8 cellular contexts compared by ENCODE assay signal in genomic region chr9:83955985-83956287, GRCh38. TPM values are rescaled to one million over a fixed set of nuclear protein-coding genes. Genes with fewer than 3 reads are reported as not detected.
DNase-seq lines count a peak whose midpoint lies in the region; ATAC-seq and TF ChIP-seq lines count a peak whose summit lies in the region.

No MANE protein-coding gene starts in this region.

- peaks cover 20% of the 10 kb centered on the region for H3K4me1 Mint-ChIP-seq in activated naive CD8-positive, alpha-beta T cell (ENCODE audit: low read depth)

- H3K4me3 ChIP-seq in GM12865 (ENCODE audit: low read depth, low read length) = peak overlapping the region; percentile 77
- peak overlapping the region; percentile 72 for H3K4me3 ChIP-seq in Jurkat, Clone E6-1 (ENCODE audit: low read length)
- peak overlapping the region; percentile 21 to 49 (median 27) for H3K4me3 ChIP-seq in thyroid gland (replicated peaks in 1 of 3)

- H3K9me3 Mint-ChIP-seq in activated naive CD8-positive, alpha-beta T cell (ENCODE audit: low read depth) = no peaks in the 10 kb centered on the region

- peaks cover 18 to 28% of the 10 kb centered on the region in 2 donors for H3K4me1 ChIP-seq in thyroid gland

- H3K27ac ChIP-seq in thyroid gland = peak overlapping the region; percentile 92 to 93 (median 92)

- H3K27me3 ChIP-seq in thyroid gland = no peaks in the 10 kb centered on the region

- H3K27ac Mint-ChIP-seq in activated naive CD8-positive, alpha-beta T cell = peak overlapping the region; percentile 96

- TF ChIP-seq POLR2A in thyroid gland (IDR thresholded peaks at IDR 0.05) = no peak

- no peaks in the 10 kb centered on the region for H3K36me3 Mint-ChIP-seq in activated naive CD8-positive, alpha-beta T cell

- H3K4me3 Mint-ChIP-seq in activated naive CD8-positive, alpha-beta T cell = peak overlapping the region; percentile 96

- no peaks in the 10 kb centered on the region for H3K27me3 Mint-ChIP-seq in activated naive CD8-positive, alpha-beta T cell

- DNase-seq in GM12865 (ENCODE audit: low read depth) (peak; percentile 65), left lobe of liver (ENCODE audit: low spot score) (no peak), thyroid gland (no peak), GM19240 (ENCODE audit: insufficient read length, low spot score) (no peak), NCI-H446 (lab: John Stamatoyannopoulos, UW) (no peak), middle frontal gyrus (ENCODE audit: extremely low spot score, low spot score) (no peak)
- DNase-seq in Jurkat, Clone E6-1 (ENCODE audit: low read depth, low spot score) = no peak

- TF ChIP-seq CTCF in GM12865 (IDR thresholded peaks at IDR 0.05; ENCODE audit: insufficient read depth, low read depth, low read length, missing control alignments) (no peak), thyroid gland (IDR thresholded peaks at IDR 0.05) (no peak)

- ATAC-seq in left lobe of liver = peak; percentile 51

- peaks cover 0 to 7% of the 10 kb centered on the region in 2 donors for H3K36me3 ChIP-seq in thyroid gland

- intact Hi-C loops in thyroid gland (cut with DNase I) = no loop called here

- H3K9me3 ChIP-seq in thyroid gland = no peaks in the 10 kb centered on the region

- 19 to 26% methylated on average over 13 of the region's 13 CpGs for WGBS in thyroid gland, 2 donors

RNA-seq across cellular contexts. Expression of gene HNRNPK, which starts 24.1 kb away (rescaled TPM):
- 781 TPM for polyA plus RNA-seq in Jurkat, Clone E6-1 (2012; ENCODE audit: insufficient read depth, insufficient read length)
- 173 TPM for total RNA-seq in left lobe of liver
- 100 to 1,000 TPM; 501 to 702 (median 639) TPM for total RNA-seq in thyroid gland

RNA-seq across cellular contexts. Expression of gene RMI1, which starts 24.7 kb away (rescaled TPM):
- 22.5 TPM for polyA plus RNA-seq in Jurkat, Clone E6-1 (2012; ENCODE audit: insufficient read depth, insufficient read length)
- total RNA-seq in left lobe of liver = 4.0 TPM
- total RNA-seq in thyroid gland = 10 to 100 TPM in 2 of 4 donors, 1 to 10 TPM in 2; 7.2 to 11.4 (median 9.7) TPM

RNA-seq across cellular contexts. Expression of gene KIF27, which starts 34.7 kb away (rescaled TPM):
- 12.5 TPM for polyA plus RNA-seq in Jurkat, Clone E6-1 (2012; ENCODE audit: insufficient read depth, insufficient read length)
- 2.2 TPM for total RNA-seq in left lobe of liver
- total RNA-seq in thyroid gland = 10 to 100 TPM; 17.6 to 28.2 (median 19.2) TPM

Comparison
In these comparisons a context has a peak if more than half of its experiments do, and no peak if none do; other contexts are left out.
1. H3K4me3 ChIP-seq: peak in every context shown above with its lines; median percentile 77 in GM12865; 72 in Jurkat, Clone E6-1; 27 in thyroid gland.